19 cellular contexts compared by ENCODE assay signal in genomic region chr5:126645132-126645531, GRCh38. TPM values are rescaled to one million over a fixed set of nuclear protein-coding genes. Genes with fewer than 3 reads are reported as not detected.
DNase-seq lines count a peak whose midpoint lies in the region; TF ChIP-seq lines count a peak whose summit lies in the region.
"Had no signal": no experiment of that assay in that cellular context is flagged by ENCODE, and none has a peak within 500 bp of the region (broad histone marks: within the 10 kb centered on the region; RNA-seq: fewer than 3 reads in every experiment).

No MANE protein-coding gene starts in this region.

- DNase-seq in ACHN, result peak; percentile 5
- peak; percentile 27 for DNase-seq in GM23248
- peak; percentile 18 for DNase-seq in RKO (ENCODE audit: low spot score)
- DNase-seq in fibroblast of mammary gland (ENCODE audit: low read depth), result peak; percentile 23
- no peak for DNase-seq in HUDEP-2 (lab: John Stamatoyannopoulos, UW; ENCODE audit: unreplicated experiment in 76 of 76)
- no peak for DNase-seq in colonic mucosa
- no peak for DNase-seq in NCI-H2029 treated with DMSO at 0.1 percent for 48 hours (lab: John Stamatoyannopoulos, UW)
- DNase-seq: Caco-2; CD4-positive, alpha-beta memory T cell; DMS 273 treated with DMSO at 0.1 percent for 48 hours; DMS79 treated with DMSO at 0.1 percent for 48 hours; KG1; NCI-H1694; NCI-H2081 treated with DMSO at 0.1 percent for 48 hours; NCI-H446; NCI-H526; OCI-M1; Right ventricle myocardium superior had no signal

- intact Hi-C loops in colonic mucosa (cut with DNase I), result no loop called here

- H3K4me1 ChIP-seq in GM23248 (ENCODE audit: insufficient read depth) (no peaks in the 10 kb centered on the region), colonic mucosa (peaks cover 9% of the 10 kb centered on the region)

- H3K9me3 ChIP-seq in GM23248 (ENCODE audit: low read depth) (peaks cover 3% of the 10 kb centered on the region), colonic mucosa (no peaks in the 10 kb centered on the region)

- no peak overlapping the region for H3K4me2 ChIP-seq in GM23248 (ENCODE audit: unreplicated experiment)
- H3K4me2 ChIP-seq: BLaER1 treated with 17β-estradiol and CSF1 and Interleukin-3, amounts not matched to agents 10 nM and 100 nM had no signal

- H3K9ac ChIP-seq in GM23248, result no peak overlapping the region
- no peak overlapping the region for H3K9ac ChIP-seq in colonic mucosa (ENCODE audit: low read depth in 2 of 2, low read length in 2 of 2)
- H3K9ac ChIP-seq: BLaER1 treated with 17β-estradiol and CSF1 and Interleukin-3, amounts not matched to agents 10 nM and 100 nM had no signal

- no peaks in the 10 kb centered on the region for H3K79me2 ChIP-seq in GM23248 (ENCODE audit: insufficient read depth)

- H3K36me3 ChIP-seq in GM23248 (ENCODE audit: low read depth) (no peaks in the 10 kb centered on the region), colonic mucosa (no peaks in the 10 kb centered on the region)
- H3K36me3 ChIP-seq: BLaER1 treated with 17β-estradiol and CSF1 and Interleukin-3, amounts not matched to agents 10 nM and 100 nM had no signal

- TF ChIP-seq CTCF in fibroblast of mammary gland (conservative IDR thresholded peaks at IDR 0.05; ENCODE audit: control insufficient read depth, insufficient read depth, low read depth, low read length), result no peak
- no peak for TF ChIP-seq CTCF in colonic mucosa (IDR thresholded peaks at IDR 0.05)

- no peak overlapping the region for H3K27ac ChIP-seq in GM23248
- H3K27ac ChIP-seq in colonic mucosa, result no peak overlapping the region
- H3K27ac ChIP-seq: BLaER1 treated with 17β-estradiol and CSF1 and Interleukin-3, amounts not matched to agents 10 nM and 100 nM had no signal

- no peaks in the 10 kb centered on the region for H3K9me2 ChIP-seq in GM23248 (ENCODE audit: insufficient read depth)

- no peaks in the 10 kb centered on the region for H3K27me3 ChIP-seq in GM23248 (replicated peaks; ENCODE audit: insufficient read depth)
- no peaks in the 10 kb centered on the region for H3K27me3 ChIP-seq in colonic mucosa
- H3K27me3 ChIP-seq: BLaER1 treated with 17β-estradiol and CSF1 and Interleukin-3, amounts not matched to agents 10 nM and 100 nM had no signal

- 52 to 54% methylated on average over 1 of the region's 1 CpG for WGBS in GM23248 (ENCODE audit: low coverage in 1 of 2, low lambda C conversion rate in 2 of 2, missing lambda C conversion rate in 2 of 2), 2 experiments

- no peaks in the 10 kb centered on the region for H3F3A ChIP-seq in GM23248 (ENCODE audit: insufficient read depth)

- no peak overlapping the region for H2AFZ ChIP-seq in GM23248

- H3K4me3 ChIP-seq in GM23248 (no peak overlapping the region), fibroblast of mammary gland (ENCODE audit: control insufficient read depth, low read depth, low read length) (no peak overlapping the region), colonic mucosa (no peak overlapping the region)
- H3K4me3 ChIP-seq: BLaER1 treated with 17β-estradiol and CSF1 and Interleukin-3, amounts not matched to agents 10 nM and 100 nM had no signal

- in situ Hi-C loops in ACHN (cut with HindIII; ENCODE audit: low pct_ligation_motif_present, low pct_unique_long_range_greater_than_20kb, low sequenced_read_pairs) (no loop called here), GM23248 (cut with MboI) (no loop called here)

- no peaks in the 10 kb centered on the region for H4K20me1 ChIP-seq in GM23248 (ENCODE audit: insufficient read depth)
- H4K20me1 ChIP-seq: BLaER1 treated with 17β-estradiol and CSF1 and Interleukin-3, amounts not matched to agents 10 nM and 100 nM had no signal

RNA-seq across cellular contexts. Expression of gene PHAX, which starts 44.4 kb away (rescaled TPM):
- total RNA-seq in GM23248 (2014; rRNA removed; shearing (Covaris generic)), result 85.7 and 86.5 TPM in 2 replicates
- 124 and 135 TPM in 2 replicates for polyA plus RNA-seq in GM23248 (2016; fragmentation: Nextera tagmentation; extraction: Ambion mirVana)
- 10 to 100 TPM; 36.4 to 36.6 TPM for total RNA-seq in colonic mucosa

RNA-seq across cellular contexts. Expression of gene ALDH7A1, which starts 50.1 kb away (rescaled TPM):
- total RNA-seq in GM23248 (2014; rRNA removed; shearing (Covaris generic)), result 41.3 and 45.8 TPM in 2 replicates
- 108 and 113 TPM in 2 replicates for polyA plus RNA-seq in GM23248 (2016; fragmentation: Nextera tagmentation; extraction: Ambion mirVana)
- total RNA-seq in colonic mucosa, result 10 to 100 TPM; 49.2 to 75.7 TPM

Comparison
In these comparisons a context has a peak if more than half of its experiments do, and no peak if none do; other contexts are left out.
1. DNase-seq: peak in ACHN (single experiment), GM23248 (single experiment), RKO (single experiment) and fibroblast of mammary gland (single experiment); none in HUDEP-2 (0 of 76), colonic mucosa (single experiment) and NCI-H2029 treated with DMSO at 0.1 percent for 48 hours (single experiment).